ENCODE assay signal across 12 cellular contexts in genomic region chr12:49624919-49625577, GRCh38. TPM values are rescaled to one million over a fixed set of nuclear protein-coding genes. Genes with fewer than 3 reads are reported as not detected.
DNase-seq lines count a peak whose midpoint lies in the region; ATAC-seq, FAIRE-seq and TF ChIP-seq lines count a peak whose summit lies in the region.
"Had no signal": no experiment of that assay in that cellular context is flagged by ENCODE, and none has a peak within 500 bp of the region (broad histone marks: within the 10 kb centered on the region; RNA-seq: fewer than 3 reads in every experiment).

No MANE protein-coding gene starts in this region.

- peaks cover 3% of the 10 kb centered on the region for H3K36me3 Mint-ChIP-seq in astrocyte (ENCODE audit: low read depth, unreplicated experiment)

- H3K14ac ChIP-seq in mesenchymal stem cell (ENCODE audit: low read length in 2 of 2), result no peak overlapping the region

- no peaks in the 10 kb centered on the region for H3K9me3 Mint-ChIP-seq in astrocyte (ENCODE audit: unreplicated experiment)

- H3K9me3 ChIP-seq in astrocyte (ENCODE audit: insufficient read depth, low read depth, low read length) (no peaks in the 10 kb centered on the region), mesenchymal stem cell (ENCODE audit: control insufficient read depth, low read length) (no peaks in the 10 kb centered on the region), A673 (ENCODE audit: low read depth, low read length, poor library complexity, severe bottlenecking) (no peaks in the 10 kb centered on the region)

- no peak overlapping the region for H2BK5ac ChIP-seq in mesenchymal stem cell (ENCODE audit: low read depth, low read length, poor library complexity, severe bottlenecking)

- no peak for TF ChIP-seq POLR2A in H54 (IDR thresholded peaks at IDR 0.05; ENCODE audit: low read depth, low read length)

- H3K4me1 ChIP-seq in astrocyte (ENCODE audit: insufficient read depth, low read length) (peaks cover 32% of the 10 kb centered on the region), mesenchymal stem cell (ENCODE audit: control insufficient read depth, insufficient read depth, low read depth, low read length) (peaks cover 20% of the 10 kb centered on the region), A673 (ENCODE audit: insufficient read depth, low read length, poor library complexity, severe bottlenecking) (peaks cover 18% of the 10 kb centered on the region)

- H2BK12ac ChIP-seq in mesenchymal stem cell (ENCODE audit: low read length in 2 of 2), result no peak overlapping the region

- no peak overlapping the region for H3K4ac ChIP-seq in mesenchymal stem cell (ENCODE audit: low read depth in 1 of 2, low read length in 2 of 2)

- WGBS in mesenchymal stem cell, result 79% methylated on average over 4 of the region's 4 CpGs

- DNase-seq in CD1c-positive myeloid dendritic cell (ENCODE audit: extremely low spot score) (peak; percentile 5), H54 (ENCODE audit: insufficient read length, low spot score) (peak; percentile 42), astrocyte (ENCODE audit: low read depth) (peak; percentile 56), mesenchymal stem cell (peak; percentile 81), SHP77 treated with DMSO at 0.1 percent for 48 hours (lab: John Stamatoyannopoulos, UW) (no peak), activated gamma-delta T cell treated with Interleukin-2 at 50 U/mL for 16 hours (no peak), A673 (ENCODE audit: low spot score) (no peak)
- DNase-seq: GDM1; stimulated activated CD4-positive, alpha-beta T cell treated with anti-CD3 and anti-CD28 coated beads, Interleukin-4, amount 100 ng/mL, for 4 hours had no signal

- H2AK5ac ChIP-seq in mesenchymal stem cell (ENCODE audit: low read length, severe bottlenecking), result no peak overlapping the region

- H4K91ac ChIP-seq in mesenchymal stem cell (ENCODE audit: low read length), result no peak overlapping the region

- CTCF ChIA-PET in A673 (lab: Charles Lee), result interaction anchor here (0.9 kb wide), 1 partner anchor 12 kb away, joined by 3 read pairs; no protein-coding TSS in a partner anchor

- H3K27me3 ChIP-seq in astrocyte (ENCODE audit: insufficient read depth, low read length), result no peaks in the 10 kb centered on the region
- no peaks in the 10 kb centered on the region for H3K27me3 ChIP-seq in mesenchymal stem cell (ENCODE audit: control insufficient read depth in 1 of 2, insufficient read depth in 1 of 2, low read length in 2 of 2)
- H3K27me3 ChIP-seq in A673 (replicated peaks; ENCODE audit: insufficient read depth, low read depth, low read length, poor library complexity), result no peaks in the 10 kb centered on the region
- H3K27me3 ChIP-seq: cardiac muscle cell had no signal

- no peak overlapping the region for H3K18ac ChIP-seq in mesenchymal stem cell (ENCODE audit: low read depth in 1 of 2, low read length in 2 of 2)

- no peak overlapping the region for H3K27ac Mint-ChIP-seq in astrocyte (ENCODE audit: unreplicated experiment)

- H4K8ac ChIP-seq in mesenchymal stem cell (ENCODE audit: low read length), result no peak overlapping the region

- peak overlapping the region; percentile 82 for H3K4me3 Mint-ChIP-seq in astrocyte (ENCODE audit: unreplicated experiment)

- H4K20me1 ChIP-seq in astrocyte (ENCODE audit: insufficient read depth, low read length), result peaks cover 15% of the 10 kb centered on the region

- H3K4me1 Mint-ChIP-seq in astrocyte (ENCODE audit: low read depth, unreplicated experiment), result peaks cover 14% of the 10 kb centered on the region

- no peak overlapping the region for H2BK120ac ChIP-seq in mesenchymal stem cell (ENCODE audit: low read depth, low read length)

- no peak for ATAC-seq in GM18868 (IDR thresholded peaks at IDR 0.05; ENCODE audit: unreplicated experiment)

- H3K4me2 ChIP-seq in astrocyte (ENCODE audit: low read length) (peak overlapping the region; percentile 18), mesenchymal stem cell (ENCODE audit: low read length, poor library complexity, severe bottlenecking) (no peak overlapping the region)

- H3K27ac ChIP-seq in astrocyte (ENCODE audit: low read depth, low read length), result no peak overlapping the region
- peak overlapping the region; percentile 7 for H3K27ac ChIP-seq in mesenchymal stem cell (ENCODE audit: low read length, poor library complexity, severe bottlenecking)
- H3K27ac ChIP-seq in A673 (ENCODE audit: low read depth, low read length, poor library complexity, severe bottlenecking), result no peak overlapping the region

- H3K79me2 ChIP-seq in astrocyte (ENCODE audit: insufficient read depth, low read length), result no peaks in the 10 kb centered on the region

- H2AFZ ChIP-seq in astrocyte (ENCODE audit: low read depth, low read length) (no peak overlapping the region), mesenchymal stem cell (ENCODE audit: low read depth, low read length) (no peak overlapping the region)

- H3K36me3 ChIP-seq in astrocyte (ENCODE audit: insufficient read depth, low read length), result no peaks in the 10 kb centered on the region
- H3K36me3 ChIP-seq in mesenchymal stem cell (ENCODE audit: control insufficient read depth in 1 of 2, insufficient read depth in 2 of 2, low read depth in 1 of 2, low read length in 2 of 2), result no peaks in the 10 kb centered on the region
- H3K36me3 ChIP-seq in A673 (ENCODE audit: insufficient read depth, low read length, poor library complexity, severe bottlenecking), result no peaks in the 10 kb centered on the region
- H3K36me3 ChIP-seq: cardiac muscle cell had no signal

- H3K23ac ChIP-seq in mesenchymal stem cell (ENCODE audit: low read length in 2 of 2), result no peak overlapping the region

- peaks cover 9% of the 10 kb centered on the region for H3K79me1 ChIP-seq in mesenchymal stem cell (replicated peaks; ENCODE audit: low read length, poor library complexity, severe bottlenecking)

- H3K9ac ChIP-seq in astrocyte (ENCODE audit: low read length), result no peak overlapping the region
- no peak overlapping the region for H3K9ac ChIP-seq in mesenchymal stem cell (ENCODE audit: low read length)

- intact Hi-C loops in A673 (cut with micrococcal nuclease; ENCODE audit: unreplicated experiment), result no loop called here

- POLR2A ChIA-PET in A673 (lab: Charles Lee; ENCODE audit: low non-redundant PET), result interaction anchor here (0.5 kb wide), 1 partner anchor 214 kb away, joined by 3 read pairs; no protein-coding TSS in a partner anchor

- no peak for FAIRE-seq in H54 (lab: Jason Lieb, UNC)
- FAIRE-seq in astrocyte (lab: Jason Lieb, UNC), result no peak

- H3K4me3 ChIP-seq in astrocyte (ENCODE audit: insufficient read depth, low read depth, low read length) (no peak overlapping the region), mesenchymal stem cell (ENCODE audit: insufficient read depth in 1 of 2, low read depth in 1 of 2, low read length in 2 of 2) (no peak overlapping the region), A673 (ENCODE audit: low read depth, low read length, poor library complexity, severe bottlenecking) (no peak overlapping the region)
- H3K4me3 ChIP-seq: cardiac muscle cell had no signal

- no TSS peak for BruUV-seq in A673 (replicated peaks; lab: Mats Ljungman, UMichigan)

- H2BK15ac ChIP-seq in mesenchymal stem cell (ENCODE audit: low read depth, poor library complexity, severe bottlenecking), result no peak overlapping the region

- H3K27me3 Mint-ChIP-seq in astrocyte (ENCODE audit: low read depth, unreplicated experiment), result no peaks in the 10 kb centered on the region

- TF ChIP-seq CTCF in astrocyte (IDR thresholded peaks at IDR 0.05; ENCODE audit: insufficient read depth, low read depth, low read length), result no peak
- no peak for TF ChIP-seq CTCF in A673 (conservative IDR thresholded peaks at IDR 0.05; ENCODE audit: low read depth, low read length)

RNA-seq across cellular contexts. Expression of gene PRPF40B, which starts 1.7 kb away (rescaled TPM):
- total RNA-seq in astrocyte (8.9 and 10.1 TPM in 2 replicates), A673 (2021) (14.0 and 19.4 TPM in 2 replicates)
- polyA plus RNA-seq in mesenchymal stem cell (2013, experiment 1 of 2), result 6.3 TPM
- polyA plus RNA-seq in mesenchymal stem cell (2013, experiment 2 of 2), result 7.2 TPM

RNA-seq across cellular contexts. Expression of gene FAM186B, which starts 19.6 kb away (rescaled TPM):
- 0.57 and 0.60 TPM in 2 replicates for total RNA-seq in astrocyte
- polyA plus RNA-seq in mesenchymal stem cell (2013, experiment 1 of 2), result 0.10 TPM
- polyA plus RNA-seq in mesenchymal stem cell (2013, experiment 2 of 2), result 0.07 TPM
- total RNA-seq in A673 (2021), result 0.19 and 0.20 TPM in 2 replicates
- polyA plus RNA-seq: neural cell had no signal

RNA-seq across cellular contexts. Expression of gene MCRS1, which starts 57.1 kb away (rescaled TPM):
- total RNA-seq in astrocyte (41.3 and 45.2 TPM in 2 replicates), A673 (2021) (79.6 and 84.3 TPM in 2 replicates)
- 38.7 TPM for polyA plus RNA-seq in mesenchymal stem cell (2013, experiment 1 of 2)
- 39.8 TPM for polyA plus RNA-seq in mesenchymal stem cell (2013, experiment 2 of 2)

Comparison
In these comparisons a context has a peak if more than half of its experiments do, and no peak if none do; other contexts are left out.
1. DNase-seq: peak in CD1c-positive myeloid dendritic cell (single experiment), H54 (single experiment), astrocyte (single experiment) and mesenchymal stem cell (single experiment); none in SHP77 treated with DMSO at 0.1 percent for 48 hours (single experiment), activated gamma-delta T cell treated with Interleukin-2 at 50 U/mL for 16 hours (single experiment) and A673 (single experiment).